Comparison of ENCODE assay signal across 1 cellular context in the genomic region with DNA sequence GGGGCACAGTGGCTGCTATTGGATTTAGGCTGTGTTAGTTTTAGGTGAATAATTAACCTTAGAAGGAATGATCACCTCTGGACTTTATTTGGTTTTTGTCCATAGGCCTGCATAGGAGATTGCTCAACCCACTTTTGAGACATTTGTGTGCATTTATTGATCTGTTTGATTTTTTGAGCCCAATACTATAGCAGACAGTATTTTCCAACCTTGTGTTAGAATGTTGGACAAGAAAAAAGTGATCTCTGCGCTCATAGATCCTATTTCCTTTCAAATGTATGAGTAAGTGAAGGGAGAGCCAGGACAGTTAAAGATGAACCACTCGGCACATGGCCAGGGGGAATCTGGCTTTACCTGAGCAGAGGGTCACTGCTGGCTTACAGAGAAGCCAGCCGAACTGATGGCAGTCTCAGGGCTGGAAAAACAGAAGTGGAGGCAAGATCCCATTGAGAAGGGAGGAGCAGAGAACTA.
TF ChIP-seq lines count a peak whose summit lies in the region.

No MANE protein-coding gene starts in this region.

TF ChIP-seq in HepG2, 621 proteins besides CTCF, POLR2A, EP300 and RAD21 (continued from another document and continues in another):
- no peak for TF ChIP-seq TCF12 (IDR thresholded peaks at IDR 0.05)
- TF ChIP-seq TCF12 (CRISPR knock-in tag; IDR thresholded peaks at IDR 0.05): peak; percentile 96
- TF ChIP-seq NR2F6 (IDR thresholded peaks at IDR 0.05): peak; percentile 97
- peak; percentile 91 for TF ChIP-seq NR2F6 (CRISPR knock-in tag; IDR thresholded peaks at IDR 0.05)
- TF ChIP-seq PCBP2 (optimal IDR thresholded peaks at IDR 0.05; ENCODE audit: low read depth, low read length, poor library complexity, severe bottlenecking): no peak
- TF ChIP-seq SRSF9 (IDR thresholded peaks at IDR 0.05; ENCODE audit: borderline replicate concordance, insufficient read depth, low read depth, low read length, poor library complexity, severe bottlenecking): no peak
- TF ChIP-seq, protein P1, sequence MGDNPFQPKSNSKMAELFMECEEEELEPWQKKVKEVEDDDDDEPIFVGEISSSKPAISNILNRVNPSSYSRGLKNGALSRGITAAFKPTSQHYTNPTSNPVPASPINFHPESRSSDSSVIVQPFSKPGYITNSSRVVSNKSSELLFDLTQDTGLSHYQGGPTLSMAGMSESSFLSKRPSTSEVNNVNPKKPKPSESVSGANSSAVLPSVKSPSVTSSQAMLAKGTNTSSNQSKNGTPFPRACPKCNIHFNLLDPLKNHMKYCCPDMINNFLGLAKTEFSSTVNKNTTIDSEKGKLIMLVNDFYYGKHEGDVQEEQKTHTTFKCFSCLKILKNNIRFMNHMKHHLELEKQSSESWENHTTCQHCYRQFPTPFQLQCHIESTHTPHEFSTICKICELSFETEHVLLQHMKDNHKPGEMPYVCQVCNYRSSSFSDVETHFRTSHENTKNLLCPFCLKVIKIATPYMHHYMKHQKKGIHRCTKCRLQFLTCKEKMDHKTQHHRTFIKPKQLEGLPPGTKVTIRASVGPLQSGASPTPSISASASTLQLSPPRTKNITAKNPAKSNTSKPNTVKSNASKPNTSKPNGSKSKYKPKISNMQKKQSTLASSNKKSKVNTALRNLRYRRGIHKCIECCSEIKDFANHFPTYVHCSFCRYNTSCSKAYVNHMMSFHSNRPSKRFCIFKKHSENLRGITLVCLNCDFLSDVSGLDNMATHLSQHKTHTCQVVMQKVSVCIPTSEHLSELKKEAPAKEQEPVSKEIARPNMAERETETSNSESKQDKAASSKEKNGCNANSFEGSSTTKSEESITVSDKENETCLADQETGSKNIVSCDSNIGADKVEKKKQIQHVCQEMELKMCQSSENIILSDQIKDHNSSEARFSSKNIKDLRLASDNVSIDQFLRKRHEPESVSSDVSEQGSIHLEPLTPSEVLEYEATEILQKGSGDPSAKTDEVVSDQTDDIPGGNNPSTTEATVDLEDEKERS (CRISPR knock-in tag; IDR thresholded peaks at IDR 0.05): no peak
- TF ChIP-seq ZFP37 (CRISPR knock-in tag; IDR thresholded peaks at IDR 0.05; ENCODE audit: borderline replicate concordance): no peak
- TF ChIP-seq ETV5 (CRISPR knock-in tag; IDR thresholded peaks at IDR 0.05; ENCODE audit: borderline replicate concordance): peak; percentile 52; the same call in 1 of the 2 replicates
- TF ChIP-seq ZNF670 (CRISPR knock-in tag; IDR thresholded peaks at IDR 0.05; ENCODE audit: borderline replicate concordance): peak; percentile 97
- peak; percentile 38; the same call in 1 of the 2 replicates for TF ChIP-seq STAT5B (CRISPR knock-in tag; IDR thresholded peaks at IDR 0.05)
- no peak for TF ChIP-seq MAZ (IDR thresholded peaks at IDR 0.05; ENCODE audit: borderline replicate concordance, low read depth, low read length)
- TF ChIP-seq MAZ (CRISPR knock-in tag; IDR thresholded peaks at IDR 0.05; ENCODE audit: low read depth): peak; percentile 51; the same call in 1 of the 2 replicates
- 0 out of 2 replicates have a peak, but pooled peaks have one; percentile 10 for TF ChIP-seq SSRP1 (CRISPR knock-in tag; IDR thresholded peaks at IDR 0.05)
- TF ChIP-seq ZNF772 (CRISPR knock-in tag; IDR thresholded peaks at IDR 0.05): peak; percentile 25; the same call in 1 of the 2 replicates
- TF ChIP-seq SP5 (CRISPR knock-in tag; IDR thresholded peaks at IDR 0.05; ENCODE audit: borderline replicate concordance, low read depth): peak; percentile 63; the same call in 1 of the 2 replicates
- TF ChIP-seq LCORL (IDR thresholded peaks at IDR 0.05): peak; percentile 96
- peak; percentile 81; the same call in 1 of the 2 replicates for TF ChIP-seq LCORL (CRISPR knock-in tag; IDR thresholded peaks at IDR 0.05)
- TF ChIP-seq SOX6 (IDR thresholded peaks at IDR 0.05): no peak
- TF ChIP-seq SOX6 (CRISPR knock-in tag; IDR thresholded peaks at IDR 0.05): peak; percentile 97
- TF ChIP-seq ZSCAN9 (CRISPR knock-in tag; IDR thresholded peaks at IDR 0.05; ENCODE audit: borderline replicate concordance): peak; percentile 68; the same call in 1 of the 2 replicates
- peak; percentile 92 for TF ChIP-seq HDAC2 (CRISPR knock-in tag; IDR thresholded peaks at IDR 0.05)
- no peak for TF ChIP-seq TIGD3 (CRISPR knock-in tag; IDR thresholded peaks at IDR 0.05; ENCODE audit: borderline replicate concordance)
- TF ChIP-seq ZSCAN25 (CRISPR knock-in tag; IDR thresholded peaks at IDR 0.05): peak; percentile 60
- no peak for TF ChIP-seq ZNF562 (CRISPR knock-in tag; IDR thresholded peaks at IDR 0.05; ENCODE audit: borderline replicate concordance)
- peak; percentile 68; the same call in 1 of the 2 replicates for TF ChIP-seq NAIF1 (CRISPR knock-in tag; IDR thresholded peaks at IDR 0.05; ENCODE audit: borderline replicate concordance)
- TF ChIP-seq KDM5A (IDR thresholded peaks at IDR 0.05; ENCODE audit: borderline replicate concordance, low read length): no peak
- peak; percentile 97 for TF ChIP-seq GFI1 (CRISPR knock-in tag; IDR thresholded peaks at IDR 0.05; ENCODE audit: borderline replicate concordance)
- TF ChIP-seq ZNF792 (CRISPR knock-in tag; IDR thresholded peaks at IDR 0.05): peak; percentile 53; the same call in 1 of the 2 replicates
- TF ChIP-seq ZNF460 (CRISPR knock-in tag; IDR thresholded peaks at IDR 0.05; ENCODE audit: borderline replicate concordance): peak; percentile 53; the same call in 1 of the 2 replicates
- no peak for TF ChIP-seq THAP9 (CRISPR knock-in tag; IDR thresholded peaks at IDR 0.05; ENCODE audit: borderline replicate concordance)
- TF ChIP-seq, protein P2, sequence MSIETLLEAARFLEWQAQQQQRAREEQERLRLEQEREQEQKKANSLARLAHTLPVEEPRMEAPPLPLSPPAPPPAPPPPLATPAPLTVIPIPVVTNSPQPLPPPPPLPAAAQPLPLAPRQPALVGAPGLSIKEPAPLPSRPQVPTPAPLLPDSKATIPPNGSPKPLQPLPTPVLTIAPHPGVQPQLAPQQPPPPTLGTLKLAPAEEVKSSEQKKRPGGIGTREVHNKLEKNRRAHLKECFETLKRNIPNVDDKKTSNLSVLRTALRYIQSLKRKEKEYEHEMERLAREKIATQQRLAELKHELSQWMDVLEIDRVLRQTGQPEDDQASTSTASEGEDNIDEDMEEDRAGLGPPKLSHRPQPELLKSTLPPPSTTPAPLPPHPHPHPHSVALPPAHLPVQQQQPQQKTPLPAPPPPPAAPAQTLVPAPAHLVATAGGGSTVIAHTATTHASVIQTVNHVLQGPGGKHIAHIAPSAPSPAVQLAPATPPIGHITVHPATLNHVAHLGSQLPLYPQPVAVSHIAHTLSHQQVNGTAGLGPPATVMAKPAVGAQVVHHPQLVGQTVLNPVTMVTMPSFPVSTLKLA (IDR thresholded peaks at IDR 0.05): 0 out of 2 replicates have a peak, but pooled peaks have one; percentile 18
- peak; percentile 88 for TF ChIP-seq ZSCAN29 (CRISPR knock-in tag; conservative IDR thresholded peaks at IDR 0.05)
- no peak for TF ChIP-seq HNRNPK (IDR thresholded peaks at IDR 0.05; ENCODE audit: low read depth, low read length, poor library complexity, severe bottlenecking)
- TF ChIP-seq, protein P3, sequence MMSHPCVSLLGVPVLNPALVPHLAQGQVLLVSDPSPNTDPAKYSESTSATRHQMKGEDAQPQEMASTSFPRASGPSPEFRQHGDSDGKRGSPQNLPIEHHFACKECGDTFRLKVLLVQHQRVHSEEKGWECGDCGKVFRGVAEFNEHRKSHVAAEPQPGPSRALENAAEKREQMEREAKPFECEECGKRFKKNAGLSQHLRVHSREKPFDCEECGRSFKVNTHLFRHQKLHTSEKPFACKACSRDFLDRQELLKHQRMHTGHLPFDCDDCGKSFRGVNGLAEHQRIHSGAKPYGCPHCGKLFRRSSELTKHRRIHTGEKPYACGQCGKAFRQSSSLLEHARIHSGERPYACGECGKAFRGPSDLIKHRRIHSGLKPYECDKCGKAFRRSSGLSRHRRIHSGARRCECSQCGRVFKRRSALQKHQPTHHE (CRISPR knock-in tag; IDR thresholded peaks at IDR 0.05; ENCODE audit: borderline replicate concordance): peak; percentile 73; the same call in 1 of the 2 replicates
- no peak for TF ChIP-seq NONO (IDR thresholded peaks at IDR 0.05)
- peak; percentile 86 for TF ChIP-seq NONO (CRISPR knock-in tag; conservative IDR thresholded peaks at IDR 0.05)
- peak; percentile 65; the same call in 1 of the 2 replicates for TF ChIP-seq HHEX (CRISPR knock-in tag; IDR thresholded peaks at IDR 0.05)
- TF ChIP-seq NR2F1 (CRISPR knock-in tag; IDR thresholded peaks at IDR 0.05): peak in 1 of 2 experiments; percentile 79; a peak in 3 of 4 replicates
- TF ChIP-seq FOXA3 (CRISPR knock-in tag; IDR thresholded peaks at IDR 0.05): peak; percentile 94
- peak; percentile 75; the same call in 1 of the 2 replicates for TF ChIP-seq TBX3 (IDR thresholded peaks at IDR 0.05; ENCODE audit: borderline replicate concordance)
- peak; percentile 95 for TF ChIP-seq HMG20A (CRISPR knock-in tag; IDR thresholded peaks at IDR 0.05; ENCODE audit: borderline replicate concordance)
- peak; percentile 76; the same call in 1 of the 2 replicates for TF ChIP-seq ZNF101 (CRISPR knock-in tag; IDR thresholded peaks at IDR 0.05; ENCODE audit: borderline replicate concordance, low read depth)
- TF ChIP-seq ARHGAP35 (CRISPR knock-in tag; IDR thresholded peaks at IDR 0.05; ENCODE audit: borderline replicate concordance): no peak
- peak; percentile 94 for TF ChIP-seq HDAC1 (CRISPR knock-in tag; IDR thresholded peaks at IDR 0.05)
- TF ChIP-seq PHB2 (IDR thresholded peaks at IDR 0.05; ENCODE audit: partially characterized antibody): no peak
- no peak for TF ChIP-seq TOPORS (CRISPR knock-in tag; IDR thresholded peaks at IDR 0.05)
- peak; percentile 25 for TF ChIP-seq STAG1 (CRISPR knock-in tag; IDR thresholded peaks at IDR 0.05)
- peak; percentile 84 for TF ChIP-seq ESRRA (CRISPR knock-in tag; IDR thresholded peaks at IDR 0.05; ENCODE audit: low read depth)
- TF ChIP-seq ZNF614 (CRISPR knock-in tag; IDR thresholded peaks at IDR 0.05; ENCODE audit: borderline replicate concordance): peak; percentile 56; the same call in 1 of the 2 replicates
- peak; percentile 96 for TF ChIP-seq MIER3 (CRISPR knock-in tag; IDR thresholded peaks at IDR 0.05; ENCODE audit: borderline replicate concordance)
- TF ChIP-seq ZNF607 (CRISPR knock-in tag; IDR thresholded peaks at IDR 0.05; ENCODE audit: borderline replicate concordance): peak; percentile 75
- no peak for TF ChIP-seq AKAP8 (CRISPR knock-in tag; IDR thresholded peaks at IDR 0.05)
- TF ChIP-seq ZMYM3 (CRISPR knock-in tag; IDR thresholded peaks at IDR 0.05): peak; percentile 57; the same call in 1 of the 2 replicates
- peak; percentile 60; the same call in 1 of the 2 replicates for TF ChIP-seq ZSCAN21 (CRISPR knock-in tag; IDR thresholded peaks at IDR 0.05; ENCODE audit: borderline replicate concordance)
- no peak for TF ChIP-seq ZFAT (CRISPR knock-in tag; conservative IDR thresholded peaks at IDR 0.05)
- TF ChIP-seq ZNF790 (CRISPR knock-in tag; IDR thresholded peaks at IDR 0.05; ENCODE audit: borderline replicate concordance): peak; percentile 24; the same call in 1 of the 2 replicates
- TF ChIP-seq FOSL2 (CRISPR knock-in tag; IDR thresholded peaks at IDR 0.05): peak; percentile 81
- TF ChIP-seq ZMYM4 (CRISPR knock-in tag; IDR thresholded peaks at IDR 0.05): peak; percentile 74
- peak; percentile 48; the same call in 1 of the 2 replicates for TF ChIP-seq YEATS4 (CRISPR knock-in tag; IDR thresholded peaks at IDR 0.05; ENCODE audit: borderline replicate concordance)
- TF ChIP-seq ZNF121 (CRISPR knock-in tag; IDR thresholded peaks at IDR 0.05): 0 out of 2 replicates have a peak, but pooled peaks have one; percentile 64
- TF ChIP-seq PAWR (CRISPR knock-in tag; IDR thresholded peaks at IDR 0.05; ENCODE audit: borderline replicate concordance): no peak
- peak; percentile 77; the same call in 1 of the 2 replicates for TF ChIP-seq MTA1 (CRISPR knock-in tag; IDR thresholded peaks at IDR 0.05; ENCODE audit: borderline replicate concordance)
- no peak for TF ChIP-seq RFX5 (IDR thresholded peaks at IDR 0.05; ENCODE audit: low read depth, low read length)
